29 cellular contexts compared by ENCODE assay signal in genomic region chr6:118606858-118607257, GRCh38. TPM values are rescaled to one million over a fixed set of nuclear protein-coding genes. Genes with fewer than 3 reads are reported as not detected.
"Had no signal": no experiment of that assay in that cellular context is flagged by ENCODE, and none has a peak within 500 bp of the region (broad histone marks: within the 10 kb centered on the region; RNA-seq: fewer than 3 reads in every experiment).

No MANE protein-coding gene starts in this region.

- DNase-seq: activated B cell treated with CpG ODN at 0.5 μM for 24 hours; activated CD4-positive, alpha-beta T cell treated with anti-CD3 and anti-CD28 coated beads for 48 hours; activated CD8-positive, alpha-beta memory T cell treated with anti-CD3 and anti-CD28 coated beads for 24 hours; activated CD8-positive, alpha-beta memory T cell treated with anti-CD3 and anti-CD28 coated beads, Interleukin-2, amount 50 U/mL, for 4 hours; activated gamma-delta T cell treated with Interleukin-2 at 50 U/mL for 16 hours; amniotic stem cell; cerebellar nuclear complex; endodermal cell; esophagus squamous epithelium; gastrocnemius medialis; hippocampal formation; kidney glomerular epithelial cell; left ventricle myocardium inferior; ovary; psoas muscle; stimulated activated CD4-positive, alpha-beta T cell treated with anti-CD3 and anti-CD28 coated beads, Interleukin-4, amount 100 ng/mL, for 24 hours; stimulated activated naive CD4-positive, alpha-beta T cell treated with Interleukin-2 at 50 U/mL for 16 hours; T-cell; T1000 had no signal

- H3K4me1 ChIP-seq: right atrium auricular region, suprapubic skin had no signal

- H3K9me3 ChIP-seq: esophagus squamous epithelium, gastrocnemius medialis, neutrophil, ovary, psoas muscle, right atrium auricular region, suprapubic skin had no signal

- H3K36me3 ChIP-seq: esophagus squamous epithelium, gastrocnemius medialis, left ventricle myocardium inferior, neutrophil, ovary, right atrium auricular region, suprapubic skin, tibial nerve had no signal

- H3K4me3 Mint-ChIP-seq: activated B cell treated with CpG ODN at 0.5 μM for 24 hours; activated naive CD4-positive, alpha-beta T cell treated with anti-CD3 and anti-CD28 coated beads, Interleukin-2, amount 50 U/mL, for 24 hours; endodermal cell; mesothelial cell of epicardium; nephron had no signal

- H3K27me3 ChIP-seq: esophagus squamous epithelium, gastrocnemius medialis, neutrophil, ovary, right atrium auricular region, suprapubic skin, tibial nerve had no signal

- ATAC-seq: gastrocnemius medialis, psoas muscle had no signal

- H3K4me3 ChIP-seq: coronary artery, esophagus squamous epithelium, gastrocnemius medialis, left ventricle myocardium inferior, ovary, psoas muscle, right atrium auricular region, suprapubic skin, tibial nerve had no signal

- H3K27me3 Mint-ChIP-seq: activated B cell treated with CpG ODN at 0.5 μM for 24 hours; activated naive CD4-positive, alpha-beta T cell treated with anti-CD3 and anti-CD28 coated beads, Interleukin-2, amount 50 U/mL, for 24 hours; T-cell had no signal

- H3K27ac ChIP-seq: coronary artery, esophagus squamous epithelium, gastrocnemius medialis, left ventricle myocardium inferior, neutrophil, ovary, right atrium auricular region, suprapubic skin, tibial nerve had no signal

- H3K27ac Mint-ChIP-seq: activated B cell treated with CpG ODN at 0.5 μM for 24 hours, endodermal cell, nephron had no signal

- H3K4me1 Mint-ChIP-seq: endodermal cell, nephron had no signal

RNA-seq across cellular contexts. Expression of gene PLN, which starts 58.8 kb away (rescaled TPM):
- total RNA-seq: activated B cell treated with CpG ODN at 0.5 μM for 24 hours, bronchial epithelial cell, endodermal cell, lung microvascular endothelial cell had no signal
